ENCODE assay signal across 1 cellular context in the genomic region with DNA sequence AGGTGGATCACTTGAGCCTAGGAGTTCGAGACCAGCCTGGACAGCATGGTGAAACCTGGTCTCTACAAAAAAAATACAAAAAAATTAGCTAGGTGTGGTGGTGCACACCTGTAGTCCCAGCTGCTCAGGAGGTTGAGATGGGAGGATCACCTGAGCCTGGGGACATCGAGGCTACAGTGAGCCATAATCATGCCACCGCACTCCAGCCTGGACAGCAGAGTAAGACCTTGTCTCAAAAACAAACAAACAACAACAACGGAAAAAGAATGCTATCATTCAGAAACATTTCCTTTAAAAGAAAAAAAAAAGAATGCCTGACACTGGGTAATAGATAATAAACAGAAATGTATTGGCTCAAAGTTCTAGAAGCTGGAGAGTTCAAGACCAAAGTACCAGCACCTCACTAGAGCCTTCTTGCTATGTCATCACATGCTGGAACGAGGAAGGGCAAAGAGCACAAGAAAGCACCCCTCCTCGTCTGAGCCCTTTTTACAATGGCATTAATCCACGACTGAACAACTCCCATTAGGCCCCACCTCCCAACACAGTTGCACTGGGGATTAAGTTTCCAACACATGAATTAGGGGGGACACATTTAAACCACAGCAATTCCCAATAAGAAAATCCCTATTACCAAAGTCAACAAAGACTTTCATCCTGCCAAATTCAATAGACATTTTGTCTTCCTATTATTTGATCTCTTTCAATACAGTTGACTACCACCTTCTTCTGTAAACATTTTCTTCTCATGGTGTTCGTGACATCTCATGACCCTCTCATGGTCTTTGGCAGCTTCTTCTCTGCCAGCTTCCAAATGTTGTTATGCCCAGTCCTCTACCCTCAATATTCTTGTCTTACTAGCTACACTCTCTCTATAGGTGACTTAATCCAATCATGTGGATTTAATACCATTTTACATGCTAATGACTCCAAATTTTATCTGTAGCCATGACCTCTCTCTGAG.
TF ChIP-seq lines count a peak whose summit lies in the region.

No MANE protein-coding gene starts in this region.

TF ChIP-seq in HepG2, 621 proteins besides CTCF, POLR2A, EP300 and RAD21 (continued from another document and continues in another):
- TF ChIP-seq, protein P1, sequence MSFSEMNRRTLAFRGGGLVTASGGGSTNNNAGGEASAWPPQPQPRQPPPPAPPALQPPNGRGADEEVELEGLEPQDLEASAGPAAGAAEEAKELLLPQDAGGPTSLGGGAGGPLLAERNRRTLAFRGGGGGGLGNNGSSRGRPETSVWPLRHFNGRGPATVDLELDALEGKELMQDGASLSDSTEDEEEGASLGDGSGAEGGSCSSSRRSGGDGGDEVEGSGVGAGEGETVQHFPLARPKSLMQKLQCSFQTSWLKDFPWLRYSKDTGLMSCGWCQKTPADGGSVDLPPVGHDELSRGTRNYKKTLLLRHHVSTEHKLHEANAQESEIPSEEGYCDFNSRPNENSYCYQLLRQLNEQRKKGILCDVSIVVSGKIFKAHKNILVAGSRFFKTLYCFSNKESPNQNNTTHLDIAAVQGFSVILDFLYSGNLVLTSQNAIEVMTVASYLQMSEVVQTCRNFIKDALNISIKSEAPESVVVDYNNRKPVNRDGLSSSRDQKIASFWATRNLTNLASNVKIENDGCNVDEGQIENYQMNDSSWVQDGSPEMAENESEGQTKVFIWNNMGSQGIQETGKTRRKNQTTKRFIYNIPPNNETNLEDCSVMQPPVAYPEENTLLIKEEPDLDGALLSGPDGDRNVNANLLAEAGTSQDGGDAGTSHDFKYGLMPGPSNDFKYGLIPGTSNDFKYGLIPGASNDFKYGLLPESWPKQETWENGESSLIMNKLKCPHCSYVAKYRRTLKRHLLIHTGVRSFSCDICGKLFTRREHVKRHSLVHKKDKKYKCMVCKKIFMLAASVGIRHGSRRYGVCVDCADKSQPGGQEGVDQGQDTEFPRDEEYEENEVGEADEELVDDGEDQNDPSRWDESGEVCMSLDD (CRISPR knock-in tag; IDR thresholded peaks at IDR 0.05; ENCODE audit: borderline replicate concordance): no peak
- TF ChIP-seq ZNF816 (CRISPR knock-in tag; IDR thresholded peaks at IDR 0.05; ENCODE audit: borderline replicate concordance): no peak
- TF ChIP-seq ZNF121 (CRISPR knock-in tag; IDR thresholded peaks at IDR 0.05): peak; percentile 83
- TF ChIP-seq SALL2 (CRISPR knock-in tag; IDR thresholded peaks at IDR 0.05): no peak
- TF ChIP-seq ZNF792 (CRISPR knock-in tag; IDR thresholded peaks at IDR 0.05): no peak
- no peak for TF ChIP-seq MAF1 (CRISPR knock-in tag; IDR thresholded peaks at IDR 0.05; ENCODE audit: borderline replicate concordance)
- peak; percentile 73 for TF ChIP-seq ZMYM4 (CRISPR knock-in tag; IDR thresholded peaks at IDR 0.05)
- TF ChIP-seq, protein P2, sequence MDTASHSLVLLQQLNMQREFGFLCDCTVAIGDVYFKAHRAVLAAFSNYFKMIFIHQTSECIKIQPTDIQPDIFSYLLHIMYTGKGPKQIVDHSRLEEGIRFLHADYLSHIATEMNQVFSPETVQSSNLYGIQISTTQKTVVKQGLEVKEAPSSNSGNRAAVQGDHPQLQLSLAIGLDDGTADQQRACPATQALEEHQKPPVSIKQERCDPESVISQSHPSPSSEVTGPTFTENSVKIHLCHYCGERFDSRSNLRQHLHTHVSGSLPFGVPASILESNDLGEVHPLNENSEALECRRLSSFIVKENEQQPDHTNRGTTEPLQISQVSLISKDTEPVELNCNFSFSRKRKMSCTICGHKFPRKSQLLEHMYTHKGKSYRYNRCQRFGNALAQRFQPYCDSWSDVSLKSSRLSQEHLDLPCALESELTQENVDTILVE (CRISPR knock-in tag; IDR thresholded peaks at IDR 0.05): no peak
- no peak for TF ChIP-seq MED8 (CRISPR knock-in tag; IDR thresholded peaks at IDR 0.05; ENCODE audit: insufficient replicate concordance)
- no peak for TF ChIP-seq DNMT1 (CRISPR knock-in tag; IDR thresholded peaks at IDR 0.05)
- no peak for TF ChIP-seq TEF (CRISPR knock-in tag; IDR thresholded peaks at IDR 0.05)
- peak; percentile 50; the same call in 1 of the 2 replicates for TF ChIP-seq FOXP4 (CRISPR knock-in tag; IDR thresholded peaks at IDR 0.05)
- TF ChIP-seq HOXA3 (CRISPR knock-in tag; IDR thresholded peaks at IDR 0.05): peak; percentile 48; the same call in 1 of the 2 replicates
- TF ChIP-seq, protein P3, sequence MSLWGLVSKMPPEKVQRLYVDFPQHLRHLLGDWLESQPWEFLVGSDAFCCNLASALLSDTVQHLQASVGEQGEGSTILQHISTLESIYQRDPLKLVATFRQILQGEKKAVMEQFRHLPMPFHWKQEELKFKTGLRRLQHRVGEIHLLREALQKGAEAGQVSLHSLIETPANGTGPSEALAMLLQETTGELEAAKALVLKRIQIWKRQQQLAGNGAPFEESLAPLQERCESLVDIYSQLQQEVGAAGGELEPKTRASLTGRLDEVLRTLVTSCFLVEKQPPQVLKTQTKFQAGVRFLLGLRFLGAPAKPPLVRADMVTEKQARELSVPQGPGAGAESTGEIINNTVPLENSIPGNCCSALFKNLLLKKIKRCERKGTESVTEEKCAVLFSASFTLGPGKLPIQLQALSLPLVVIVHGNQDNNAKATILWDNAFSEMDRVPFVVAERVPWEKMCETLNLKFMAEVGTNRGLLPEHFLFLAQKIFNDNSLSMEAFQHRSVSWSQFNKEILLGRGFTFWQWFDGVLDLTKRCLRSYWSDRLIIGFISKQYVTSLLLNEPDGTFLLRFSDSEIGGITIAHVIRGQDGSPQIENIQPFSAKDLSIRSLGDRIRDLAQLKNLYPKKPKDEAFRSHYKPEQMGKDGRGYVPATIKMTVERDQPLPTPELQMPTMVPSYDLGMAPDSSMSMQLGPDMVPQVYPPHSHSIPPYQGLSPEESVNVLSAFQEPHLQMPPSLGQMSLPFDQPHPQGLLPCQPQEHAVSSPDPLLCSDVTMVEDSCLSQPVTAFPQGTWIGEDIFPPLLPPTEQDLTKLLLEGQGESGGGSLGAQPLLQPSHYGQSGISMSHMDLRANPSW (CRISPR knock-in tag; IDR thresholded peaks at IDR 0.05; ENCODE audit: borderline replicate concordance): no peak
- TF ChIP-seq SMAD9 (CRISPR knock-in tag; IDR thresholded peaks at IDR 0.05): no peak
- TF ChIP-seq NFRKB (IDR thresholded peaks at IDR 0.05): no peak
- TF ChIP-seq MIER2 (CRISPR knock-in tag; IDR thresholded peaks at IDR 0.05): no peak
- TF ChIP-seq, protein P4, sequence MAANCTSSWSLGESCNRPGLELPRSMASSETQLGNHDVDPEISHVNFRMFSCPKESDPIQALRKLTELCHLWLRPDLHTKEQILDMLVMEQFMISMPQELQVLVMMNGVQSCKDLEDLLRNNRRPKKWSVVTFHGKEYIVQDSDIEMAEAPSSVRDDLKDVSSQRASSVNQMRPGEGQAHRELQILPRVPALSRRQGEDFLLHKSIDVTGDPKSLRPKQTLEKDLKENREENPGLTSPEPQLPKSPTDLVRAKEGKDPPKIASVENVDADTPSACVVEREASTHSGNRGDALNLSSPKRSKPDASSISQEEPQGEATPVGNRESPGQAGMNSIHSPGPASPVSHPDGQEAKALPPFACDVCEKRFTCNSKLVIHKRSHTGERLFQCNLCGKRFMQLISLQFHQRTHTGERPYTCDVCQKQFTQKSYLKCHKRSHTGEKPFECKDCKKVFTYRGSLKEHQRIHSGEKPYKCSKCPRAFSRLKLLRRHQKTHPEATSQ (CRISPR knock-in tag; IDR thresholded peaks at IDR 0.05; ENCODE audit: borderline replicate concordance): peak; percentile 27; the same call in 1 of the 2 replicates
- no peak for TF ChIP-seq BRCA1 (CRISPR knock-in tag; IDR thresholded peaks at IDR 0.05)
- no peak for TF ChIP-seq ZNF382 (CRISPR knock-in tag; IDR thresholded peaks at IDR 0.05; ENCODE audit: borderline replicate concordance)
- peak; percentile 74; the same call in 1 of the 2 replicates for TF ChIP-seq HNF4G (IDR thresholded peaks at IDR 0.05; ENCODE audit: borderline replicate concordance, low read depth, low read length)
- TF ChIP-seq HNF4G (CRISPR knock-in tag; IDR thresholded peaks at IDR 0.05; ENCODE audit: borderline replicate concordance, low read depth): no peak
- TF ChIP-seq ATF1 (CRISPR knock-in tag; IDR thresholded peaks at IDR 0.05): peak; percentile 39; the same call in 1 of the 2 replicates
- peak; percentile 53; the same call in 1 of the 2 replicates for TF ChIP-seq FOXJ3 (CRISPR knock-in tag; IDR thresholded peaks at IDR 0.05; ENCODE audit: borderline replicate concordance)
- no peak for TF ChIP-seq ZNF513 (CRISPR knock-in tag; conservative IDR thresholded peaks at IDR 0.05)
- no peak for TF ChIP-seq ZNF576 (CRISPR knock-in tag; IDR thresholded peaks at IDR 0.05)
- 0 out of 2 replicates have a peak, but pooled peaks have one; percentile 47 for TF ChIP-seq ZBTB38 (CRISPR knock-in tag; IDR thresholded peaks at IDR 0.05)
- TF ChIP-seq ZNF10 (CRISPR knock-in tag; IDR thresholded peaks at IDR 0.05; ENCODE audit: borderline replicate concordance, low read depth): no peak
- TF ChIP-seq ZNF746 (CRISPR knock-in tag; IDR thresholded peaks at IDR 0.05): no peak
- TF ChIP-seq ZNF484 (CRISPR knock-in tag; IDR thresholded peaks at IDR 0.05; ENCODE audit: borderline replicate concordance, low read depth): no peak
- TF ChIP-seq, protein P5, sequence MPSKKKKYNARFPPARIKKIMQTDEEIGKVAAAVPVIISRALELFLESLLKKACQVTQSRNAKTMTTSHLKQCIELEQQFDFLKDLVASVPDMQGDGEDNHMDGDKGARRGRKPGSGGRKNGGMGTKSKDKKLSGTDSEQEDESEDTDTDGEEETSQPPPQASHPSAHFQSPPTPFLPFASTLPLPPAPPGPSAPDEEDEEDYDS (CRISPR knock-in tag; IDR thresholded peaks at IDR 0.05): no peak
- no peak for TF ChIP-seq ZNF703 (CRISPR knock-in tag; IDR thresholded peaks at IDR 0.05; ENCODE audit: borderline replicate concordance)
- TF ChIP-seq ZFP90 (CRISPR knock-in tag; IDR thresholded peaks at IDR 0.05; ENCODE audit: borderline replicate concordance): 0 out of 2 replicates have a peak, but pooled peaks have one; percentile 55
- peak; percentile 39; the same call in 1 of the 2 replicates for TF ChIP-seq CEBPG (CRISPR knock-in tag; IDR thresholded peaks at IDR 0.05)
- no peak for TF ChIP-seq ZBTB20 (CRISPR knock-in tag; IDR thresholded peaks at IDR 0.05; ENCODE audit: borderline replicate concordance, low read depth)
- no peak for TF ChIP-seq SOX6 (IDR thresholded peaks at IDR 0.05)
- TF ChIP-seq SOX6 (CRISPR knock-in tag; IDR thresholded peaks at IDR 0.05): peak; percentile 59; the same call in 1 of the 2 replicates
- TF ChIP-seq ARID5B (CRISPR knock-in tag; IDR thresholded peaks at IDR 0.05): peak; percentile 52
- no peak for TF ChIP-seq ZNF34 (CRISPR knock-in tag; IDR thresholded peaks at IDR 0.05; ENCODE audit: borderline replicate concordance)
- no peak for TF ChIP-seq PPARG (CRISPR knock-in tag; conservative IDR thresholded peaks at IDR 0.05)
- TF ChIP-seq IRF2 (CRISPR knock-in tag; IDR thresholded peaks at IDR 0.05): no peak
- TF ChIP-seq TEAD3 (CRISPR knock-in tag; optimal IDR thresholded peaks at IDR 0.05; ENCODE audit: borderline replicate concordance): peak; percentile 76
